25 cellular contexts compared by ENCODE assay signal in genomic region chr3:172296975-172297332, GRCh38.
"Had no signal": no experiment of that assay in that cellular context is flagged by ENCODE, and none has a peak within 500 bp of the region (broad histone marks: within the 10 kb centered on the region; RNA-seq: fewer than 3 reads in every experiment).

No MANE protein-coding gene starts in this region.

- ATAC-seq: esophagus mucosa; heart left ventricle; mucosa of descending colon; naive thymus-derived CD8-positive, alpha-beta T cell; right cardiac atrium; stimulated activated effector memory CD8-positive, alpha-beta T cell treated with anti-CD3 and anti-CD28 coated beads, Interleukin-12 subunit alpha, Interleukin-12 subunit beta, amount 100 ng/mL, for 72 hours; stimulated activated naive CD8-positive, alpha-beta T cell treated with anti-CD3 and anti-CD28 coated beads, Interleukin-15, Interleukin-2, amounts not matched to agents 100 U/mL and 50 U/mL, for 24 hours had no signal

- H3K36me3 ChIP-seq: uterus had no signal

- FAIRE-seq: endometrium, frontal cortex, islet of Langerhans, pancreas had no signal

- H3K27me3 Mint-ChIP-seq: naive thymus-derived CD8-positive, alpha-beta T cell; progenitor cell of endocrine pancreas had no signal

- DNase-seq: effector memory CD4-positive, alpha-beta T cell; heart left ventricle; hippocampal formation; kidney glomerular epithelial cell; mammary epithelial cell; mucosa of descending colon; naive thymus-derived CD8-positive, alpha-beta T cell; nucleus accumbens; pancreas; right cardiac atrium; stimulated activated CD4-positive, alpha-beta T cell treated with anti-CD3 and anti-CD28 coated beads, Interleukin-4, amount 100 ng/mL, for 1 hour; stimulated activated CD8-positive, alpha-beta memory T cell treated with anti-CD3 and anti-CD28 coated beads, Interleukin-4, amount 100 ng/mL, for 48 hours; stimulated activated naive CD8-positive, alpha-beta T cell treated with anti-CD3 and anti-CD28 coated beads, Interleukin-15, Interleukin-2, amounts not matched to agents 100 U/mL and 50 U/mL, for 24 hours; thyroid gland; upper lobe of left lung; uterus had no signal

- H3K9me3 Mint-ChIP-seq: neural crest cell; stimulated activated effector memory CD8-positive, alpha-beta T cell treated with anti-CD3 and anti-CD28 coated beads, Interleukin-12 subunit alpha, Interleukin-12 subunit beta, amount 100 ng/mL, for 72 hours had no signal

- H3K27me3 ChIP-seq: heart left ventricle, pancreas, suprapubic skin, thyroid gland, upper lobe of left lung, uterus had no signal

- H3K4me1 ChIP-seq: suprapubic skin, thyroid gland, upper lobe of left lung, uterus had no signal

- H3K4me3 ChIP-seq: coronary artery, heart left ventricle, mucosa of descending colon, pancreas, suprapubic skin, thyroid gland, upper lobe of left lung, uterus had no signal

- H3K27ac ChIP-seq: coronary artery, pancreas, suprapubic skin, thyroid gland, upper lobe of left lung, uterus had no signal

- H3K4me3 Mint-ChIP-seq: naive thymus-derived CD8-positive, alpha-beta T cell; neural crest cell; stimulated activated effector memory CD8-positive, alpha-beta T cell treated with anti-CD3 and anti-CD28 coated beads, Interleukin-12 subunit alpha, Interleukin-12 subunit beta, amount 100 ng/mL, for 72 hours had no signal

- H3K9me3 ChIP-seq: heart left ventricle, mucosa of descending colon, pancreas, suprapubic skin, thyroid gland, upper lobe of left lung, uterus had no signal

- H3K4me1 Mint-ChIP-seq: neural crest cell; stimulated activated effector memory CD8-positive, alpha-beta T cell treated with anti-CD3 and anti-CD28 coated beads, Interleukin-12 subunit alpha, Interleukin-12 subunit beta, amount 100 ng/mL, for 72 hours had no signal

- H3K27ac Mint-ChIP-seq: stimulated activated effector memory CD8-positive, alpha-beta T cell treated with anti-CD3 and anti-CD28 coated beads, Interleukin-12 subunit alpha, Interleukin-12 subunit beta, amount 100 ng/mL, for 72 hours had no signal
